ENCODE assay signal across 24 cellular contexts in the genomic region with DNA sequence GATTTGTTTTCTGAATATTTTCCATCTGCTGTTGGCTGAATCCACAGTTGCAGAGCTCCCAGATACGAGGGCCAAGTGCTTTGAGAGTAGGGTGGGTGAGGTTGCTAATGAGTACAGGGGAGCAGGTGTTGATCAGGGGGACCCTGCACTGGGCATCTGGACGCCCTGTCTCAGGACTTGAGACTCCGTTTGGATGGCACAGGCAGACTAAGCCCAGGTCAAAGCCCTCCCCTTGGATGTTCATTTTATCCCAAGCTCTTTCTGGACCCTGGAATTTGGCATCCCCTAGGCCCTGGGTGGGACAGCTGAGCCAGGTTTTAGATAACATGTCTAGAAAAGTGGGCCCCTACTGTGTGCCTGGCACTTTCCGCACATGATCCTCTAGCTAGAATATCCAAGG. TPM values are rescaled to one million over a fixed set of nuclear protein-coding genes. Genes with fewer than 3 reads are reported as not detected.
"Had no signal": no experiment of that assay in that cellular context is flagged by ENCODE, and none has a peak within 500 bp of the region (broad histone marks: within the 10 kb centered on the region; RNA-seq: fewer than 3 reads in every experiment).

No MANE protein-coding gene starts in this region.

- ATAC-seq: left cardiac atrium; left lung; naive thymus-derived CD4-positive, alpha-beta T cell; psoas muscle; right lobe of liver; stimulated activated naive B cell treated with anti-CD40 and anti-IgM and Interleukin-4, amounts not matched to agents 10 μg/mL and 1 μg/mL and 100 μg/mL, for 72 hours; stimulated activated naive CD8-positive, alpha-beta T cell treated with anti-CD3 and anti-CD28 coated beads, Interleukin-15, amount 100 ng/mL, for 72 hours had no signal

- H3K9me3 ChIP-seq: esophagus squamous epithelium, left lung, psoas muscle, right lobe of liver, suprapubic skin, transverse colon, vagina had no signal

- H3K4me3 Mint-ChIP-seq: naive thymus-derived CD4-positive, alpha-beta T cell; nephron; neural progenitor cell; stimulated activated naive B cell treated with anti-CD40 and anti-IgM and Interleukin-4, amounts not matched to agents 10 μg/mL and 1 μg/mL and 100 μg/mL, for 72 hours; stimulated activated naive CD8-positive, alpha-beta T cell treated with anti-CD3 and anti-CD28 coated beads, Interleukin-15, amount 100 ng/mL, for 72 hours had no signal

- DNase-seq: cerebellar nuclear complex; effector memory CD4-positive, alpha-beta T cell; esophagus squamous epithelium; foreskin melanocyte; left cardiac atrium; left lung; mammary epithelial cell; mesendoderm; midbrain; psoas muscle; small intestine; stimulated activated CD4-positive, alpha-beta T cell treated with anti-CD3 and anti-CD28 coated beads, Interleukin-15, amount 100 ng/mL, for 24 hours; stimulated activated CD4-positive, alpha-beta T cell treated with anti-CD3 and anti-CD28 coated beads, Interleukin-2, amount 100 ng/mL, for 48 hours; stimulated activated naive CD8-positive, alpha-beta T cell treated with anti-CD3 and anti-CD28 coated beads, Interleukin-15, amount 100 ng/mL, for 72 hours; transverse colon had no signal

- H3K4me1 Mint-ChIP-seq: neural progenitor cell; stimulated activated naive CD8-positive, alpha-beta T cell treated with anti-CD3 and anti-CD28 coated beads, Interleukin-15, amount 100 ng/mL, for 72 hours had no signal

- H3K27ac Mint-ChIP-seq: naive thymus-derived CD4-positive, alpha-beta T cell; nephron; neural progenitor cell; stimulated activated naive B cell treated with anti-CD40 and anti-IgM and Interleukin-4, amounts not matched to agents 10 μg/mL and 1 μg/mL and 100 μg/mL, for 72 hours; stimulated activated naive CD8-positive, alpha-beta T cell treated with anti-CD3 and anti-CD28 coated beads, Interleukin-15, amount 100 ng/mL, for 72 hours had no signal

- H3K27me3 ChIP-seq: right lobe of liver, vagina had no signal

- H3K36me3 Mint-ChIP-seq: naive thymus-derived CD4-positive, alpha-beta T cell; neural progenitor cell; stimulated activated naive B cell treated with anti-CD40 and anti-IgM and Interleukin-4, amounts not matched to agents 10 μg/mL and 1 μg/mL and 100 μg/mL, for 72 hours had no signal

- H3K36me3 ChIP-seq: esophagus squamous epithelium, left lung, neural progenitor cell, right lobe of liver, suprapubic skin, transverse colon, vagina had no signal

- H3K4me1 ChIP-seq: neural progenitor cell, psoas muscle, right lobe of liver had no signal

- H3K4me3 ChIP-seq: esophagus squamous epithelium, left lung, neural progenitor cell, psoas muscle, right lobe of liver, suprapubic skin, transverse colon, vagina had no signal

- H3K27ac ChIP-seq: esophagus squamous epithelium, left lung, neural progenitor cell, psoas muscle, right lobe of liver, suprapubic skin, transverse colon, vagina had no signal

RNA-seq across cellular contexts. Expression of a gene that starts 12.1 kb away (rescaled TPM):
- total RNA-seq: epithelial cell of proximal tubule, osteoblast had no signal
- polyA plus RNA-seq: mammary epithelial cell had no signal
